ENCODE assay signal across 18 cellular contexts in the genomic region with DNA sequence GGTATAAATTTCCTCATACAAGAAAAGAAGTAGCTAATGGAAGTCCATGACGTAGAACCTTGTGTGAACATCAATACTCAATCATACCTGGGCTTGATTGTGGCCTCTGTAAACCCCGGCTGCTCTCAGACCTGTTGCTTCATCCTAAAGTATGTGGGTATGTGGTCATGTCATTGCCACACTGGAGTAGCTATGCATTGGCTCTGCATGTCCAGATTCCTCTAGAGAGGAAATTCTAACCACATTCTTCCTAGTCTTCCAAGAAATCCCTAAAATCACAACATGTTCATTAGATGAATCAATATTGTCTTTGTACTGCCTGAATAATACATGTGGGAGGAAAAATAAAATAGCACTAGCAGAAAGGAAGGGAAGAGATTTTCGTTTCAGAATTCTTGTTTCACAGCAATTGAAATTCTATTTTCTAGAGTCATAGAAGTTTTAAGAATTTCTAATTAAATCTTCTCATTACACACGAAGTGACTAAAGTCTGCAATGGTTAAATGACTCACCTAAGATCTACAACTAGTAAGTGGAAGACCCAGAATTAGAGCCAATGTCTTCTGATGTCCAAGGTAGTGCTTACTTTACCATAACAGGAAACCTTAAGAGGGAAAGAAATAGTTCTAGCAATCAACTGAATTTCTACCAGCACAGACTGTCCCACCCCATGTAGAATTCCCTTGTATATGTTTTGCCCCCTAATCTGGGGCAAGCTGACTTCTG. TPM values are rescaled to one million over a fixed set of nuclear protein-coding genes. Genes with fewer than 3 reads are reported as not detected.
DNase-seq lines count a peak whose midpoint lies in the region; ATAC-seq, FAIRE-seq and TF ChIP-seq lines count a peak whose summit lies in the region.
"Had no signal": no experiment of that assay in that cellular context is flagged by ENCODE, and none has a peak within 500 bp of the region (broad histone marks: within the 10 kb centered on the region; RNA-seq: fewer than 3 reads in every experiment).

No MANE protein-coding gene starts in this region.

- no peaks in the 10 kb centered on the region for H3K36me3 Mint-ChIP-seq in osteocyte (ENCODE audit: unreplicated experiment)
- H3K36me3 Mint-ChIP-seq: activated naive CD4-positive, alpha-beta T cell treated with anti-CD3 and anti-CD28 coated beads, Interleukin-2, amount 50 U/mL, for 72 hours had no signal

- peak overlapping the region; percentile 39 for H3K27ac Mint-ChIP-seq in osteocyte (ENCODE audit: unreplicated experiment)
- H3K27ac Mint-ChIP-seq: activated naive CD4-positive, alpha-beta T cell treated with anti-CD3 and anti-CD28 coated beads, Interleukin-2, amount 50 U/mL, for 72 hours had no signal

- H3K4me1 Mint-ChIP-seq in osteocyte (ENCODE audit: unreplicated experiment): peaks cover 40% of the 10 kb centered on the region

- H3K27me3 Mint-ChIP-seq in osteocyte (ENCODE audit: unreplicated experiment): no peaks in the 10 kb centered on the region

- H3K4me3 ChIP-seq in epithelial cell of esophagus (ENCODE audit: low read length): no peak overlapping the region
- H3K4me3 ChIP-seq: dorsolateral prefrontal cortex had no signal

- ATAC-seq in GM19467 (IDR thresholded peaks at IDR 0.05; ENCODE audit: unreplicated experiment): no peak
- ATAC-seq: activated naive CD4-positive, alpha-beta T cell treated with anti-CD3 and anti-CD28 coated beads, Interleukin-2, amount 50 U/mL, for 72 hours had no signal

- peak; percentile 93 for FAIRE-seq in RCC 7860 (lab: Jason Lieb, UNC)

- no peaks in the 10 kb centered on the region for H3K9me3 Mint-ChIP-seq in osteocyte (ENCODE audit: unreplicated experiment)
- H3K9me3 Mint-ChIP-seq: activated naive CD4-positive, alpha-beta T cell treated with anti-CD3 and anti-CD28 coated beads, Interleukin-2, amount 50 U/mL, for 72 hours had no signal

- no peak for TF ChIP-seq CTCF in epithelial cell of esophagus (IDR thresholded peaks at IDR 0.05; ENCODE audit: insufficient read depth, low read depth, low read length, missing control alignments)
- TF ChIP-seq CTCF in osteocyte (IDR thresholded peaks at IDR 0.05): no peak

- DNase-seq in Daoy (ENCODE audit: low read depth) (peak; percentile 80), RCC 7860 (ENCODE audit: low spot score) (peak; percentile 90), epithelial cell of esophagus (ENCODE audit: low read depth) (peak; percentile 66), osteocyte (ENCODE audit: extremely low spot score, unreplicated experiment) (no peak), SKM-1 (lab: John Stamatoyannopoulos, UW; ENCODE audit: unreplicated experiment) (no peak), NCI-H510A (lab: John Stamatoyannopoulos, UW) (no peak), Ammon's horn (ENCODE audit: low spot score) (no peak)
- DNase-seq: activated CD8-positive, alpha-beta memory T cell treated with anti-CD3 and anti-CD28 coated beads, Interleukin-2, amount 50 U/mL, for 48 hours; dorsolateral prefrontal cortex; hippocampal formation; NCI-H1105 treated with DMSO at 0.1 percent for 48 hours; NCI-H524 treated with DMSO at 0.1 percent for 48 hours; SHP77 treated with DMSO at 0.1 percent for 48 hours; stimulated activated CD4-positive, alpha-beta T cell treated with anti-CD3 and anti-CD28 coated beads, Interleukin-2, amount 100 ng/mL, for 48 hours; stimulated activated naive CD4-positive, alpha-beta T cell had no signal

- peak overlapping the region; percentile 2 for H3K4me3 Mint-ChIP-seq in osteocyte (ENCODE audit: unreplicated experiment)

RNA-seq across cellular contexts. Expression of gene RXFP2, which starts 28.0 kb away (rescaled TPM):
- not detected in 2 replicates for total RNA-seq in Daoy (2014; rRNA removed; shearing (Covaris generic))
- total RNA-seq in osteocyte: not detected in 2 replicates
- total RNA-seq: activated naive CD4-positive, alpha-beta T cell treated with anti-CD3 and anti-CD28 coated beads, Interleukin-2, amount 50 U/mL, for 72 hours; lung microvascular endothelial cell had no signal

Comparison
In these comparisons a context has a peak if more than half of its experiments do, and no peak if none do; other contexts are left out.
1. DNase-seq: peak in Daoy (single experiment), RCC 7860 (single experiment) and epithelial cell of esophagus (single experiment); none in osteocyte (single experiment), SKM-1 (single experiment), NCI-H510A (single experiment) and Ammon's horn (single experiment).